In genomic region chr5:140627972-140628371, GRCh38 we compare ENCODE assay signal across 27 cellular contexts.
"Had no signal": no experiment of that assay in that cellular context is flagged by ENCODE, and none has a peak within 500 bp of the region (broad histone marks: within the 10 kb centered on the region; RNA-seq: fewer than 3 reads in every experiment).

No MANE protein-coding gene starts in this region.

- H3K4me1 ChIP-seq: prostate gland had no signal

- H3K4me3 ChIP-seq: breast epithelium, esophagus squamous epithelium, heart right ventricle, pancreas, prostate gland, sigmoid colon, upper lobe of left lung had no signal

- ATAC-seq: activated CD4-positive, alpha-beta T cell treated with anti-CD3 and anti-CD28 coated beads for 36 hours; activated CD8-positive, alpha-beta memory T cell treated with anti-CD3 and anti-CD28 coated beads, Interleukin-2, amount 10 ng/mL, durations not matched to agents 7 days and 5 days; activated CD8-positive, alpha-beta T cell treated with anti-CD3 and anti-CD28 coated beads, Interleukin-2, amount 10 ng/mL, durations not matched to agents 7 days and 5 days; activated naive CD4-positive, alpha-beta T cell treated with anti-CD3 and anti-CD28 coated beads, Interleukin-2, amount 50 U/mL, for 72 hours; activated T-cell treated with anti-CD3 and anti-CD28 coated beads, Interleukin-2, amount 50 U/mL, for 72 hours; heart right ventricle; naive thymus-derived CD4-positive, alpha-beta T cell; pancreas; stimulated activated memory B cell treated with anti-CD40 and anti-IgM and Interleukin-4, amounts not matched to agents 10 μg/mL and 1 μg/mL and 100 μg/mL, for 72 hours; stimulated activated naive CD8-positive, alpha-beta T cell treated with anti-CD3 and anti-CD28 coated beads, Interleukin-15, amount 100 ng/mL, for 72 hours had no signal

- FAIRE-seq: pancreas, small intestine had no signal

- H3K27me3 ChIP-seq: breast epithelium, esophagus squamous epithelium, heart right ventricle, pancreas, sigmoid colon, upper lobe of left lung had no signal

- H3K9me3 ChIP-seq: breast epithelium, esophagus squamous epithelium, pancreas, prostate gland, sigmoid colon, upper lobe of left lung had no signal

- H3K27ac ChIP-seq: breast epithelium, esophagus squamous epithelium, heart right ventricle, pancreas, prostate gland, sigmoid colon, upper lobe of left lung had no signal

- H3K36me3 ChIP-seq: breast epithelium, esophagus squamous epithelium, heart right ventricle, pancreas, prostate gland, sigmoid colon, upper lobe of left lung had no signal

- DNase-seq: activated B cell treated with CpG ODN at 0.5 μM for 24 hours; activated CD4-positive, alpha-beta T cell treated with anti-CD3 and anti-CD28 coated beads for 36 hours; activated CD8-positive, alpha-beta memory T cell treated with anti-CD3 and anti-CD28 coated beads, Interleukin-2, amount 10 ng/mL, durations not matched to agents 7 days and 5 days; activated CD8-positive, alpha-beta T cell treated with anti-CD3 and anti-CD28 coated beads, Interleukin-2, amount 10 ng/mL, durations not matched to agents 7 days and 5 days; activated naive CD4-positive, alpha-beta T cell; activated T-cell treated with anti-CD3 and anti-CD28 coated beads, Interleukin-2, amount 50 U/mL, for 72 hours; central memory CD4-positive, alpha-beta T cell; endodermal cell; esophagus squamous epithelium; foreskin melanocyte; heart right ventricle; midbrain; naive thymus-derived CD4-positive, alpha-beta T cell; pancreas; retina; sigmoid colon; small intestine; stimulated activated CD4-positive, alpha-beta T cell treated with anti-CD3 and anti-CD28 coated beads, Interleukin-1b, Interleukin-23, amount 100 ng/mL, for 48 hours; stimulated activated CD4-positive, alpha-beta T cell treated with anti-CD3 and anti-CD28 coated beads, Interleukin-4, amount 100 ng/mL, for 4 hours; stimulated activated CD8-positive, alpha-beta memory T cell treated with anti-CD3 and anti-CD28 coated beads, Interleukin-4, amount 100 ng/mL, for 48 hours; stimulated activated naive CD8-positive, alpha-beta T cell treated with anti-CD3 and anti-CD28 coated beads, Interleukin-15, amount 100 ng/mL, for 72 hours; substantia nigra; upper lobe of left lung had no signal
